Comparison of ENCODE assay signal across 28 cellular contexts in the genomic region with DNA sequence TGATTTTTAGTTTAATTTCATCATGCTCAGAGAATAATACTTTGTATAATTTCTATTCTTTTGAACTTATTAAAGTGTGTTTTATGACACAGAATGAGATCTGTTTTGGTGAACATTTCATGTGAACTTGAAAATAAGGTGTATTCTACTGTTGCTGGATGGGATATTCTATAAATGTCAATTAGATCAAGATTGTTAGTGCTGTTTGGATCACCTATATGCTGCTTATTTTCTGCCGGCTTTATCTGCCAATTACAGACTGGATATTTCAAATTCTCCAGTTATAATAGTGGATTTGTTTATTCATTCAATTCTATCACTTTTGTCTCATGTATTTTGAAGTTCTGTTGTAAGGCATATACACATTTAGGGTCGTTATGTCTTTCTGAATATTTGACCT.
"Had no signal": no experiment of that assay in that cellular context is flagged by ENCODE, and none has a peak within 500 bp of the region (broad histone marks: within the 10 kb centered on the region; RNA-seq: fewer than 3 reads in every experiment).

No MANE protein-coding gene starts in this region.

- H3K4me3 ChIP-seq: colonic mucosa, coronary artery, dorsolateral prefrontal cortex, esophagus muscularis mucosa, esophagus squamous epithelium, gastrocnemius medialis, gastroesophageal sphincter, heart left ventricle, heart right ventricle had no signal

- H3K27ac ChIP-seq: colonic mucosa, coronary artery, dorsolateral prefrontal cortex, epithelial cell of prostate, esophagus muscularis mucosa, esophagus squamous epithelium, foreskin keratinocyte, gastrocnemius medialis, gastroesophageal sphincter, heart left ventricle, heart right ventricle had no signal

- H3K36me3 ChIP-seq: colonic mucosa, esophagus muscularis mucosa, esophagus squamous epithelium, gastrocnemius medialis, gastroesophageal sphincter, heart left ventricle, heart right ventricle had no signal

- H3K9me3 ChIP-seq: colonic mucosa, gastrocnemius medialis had no signal

- H3K27ac Mint-ChIP-seq: dendritic cell treated with granulocyte-macrophage colony-stimulating factor and Interleukin-4, amounts not matched to agents 40 ng/mL and 50 ng/mL, for 4 days; effector memory CD8-positive, alpha-beta T cell had no signal

- H3K9me3 Mint-ChIP-seq: effector memory CD8-positive, alpha-beta T cell had no signal

- H3K27me3 Mint-ChIP-seq: dendritic cell treated with granulocyte-macrophage colony-stimulating factor and Interleukin-4, amounts not matched to agents 40 ng/mL and 50 ng/mL, for 4 days; effector memory CD8-positive, alpha-beta T cell had no signal

- FAIRE-seq: colon, endometrium, endothelial cell of umbilical vein, frontal cortex had no signal

- DNase-seq: colonic mucosa; cortex of kidney; dermis blood vessel endothelial cell; dorsolateral prefrontal cortex; effector CD4-positive, alpha-beta T cell; effector CD8-positive, alpha-beta T cell; effector memory CD4-positive, alpha-beta T cell; effector memory CD8-positive, alpha-beta T cell; erythroblast; esophagus squamous epithelium; foreskin fibroblast; foreskin keratinocyte; foreskin melanocyte; gastrocnemius medialis; glutamatergic neuron; head of caudate nucleus; heart left ventricle; heart right ventricle had no signal

- ATAC-seq: effector memory CD8-positive, alpha-beta T cell; esophagus mucosa; foreskin keratinocyte; gastrocnemius medialis; gastroesophageal sphincter; heart left ventricle; heart right ventricle had no signal

- H3K4me1 ChIP-seq: colonic mucosa, esophagus muscularis mucosa, esophagus squamous epithelium, foreskin keratinocyte, gastrocnemius medialis, gastroesophageal sphincter had no signal

- H3K27me3 ChIP-seq: colonic mucosa, dorsolateral prefrontal cortex, esophagus muscularis mucosa, esophagus squamous epithelium, foreskin keratinocyte, gastrocnemius medialis, gastroesophageal sphincter, heart left ventricle, heart right ventricle had no signal

- H3K4me3 Mint-ChIP-seq: dendritic cell treated with granulocyte-macrophage colony-stimulating factor and Interleukin-4, amounts not matched to agents 40 ng/mL and 50 ng/mL, for 4 days; effector memory CD8-positive, alpha-beta T cell had no signal
